Comparison of ENCODE assay signal across 17 cellular contexts in the genomic region with DNA sequence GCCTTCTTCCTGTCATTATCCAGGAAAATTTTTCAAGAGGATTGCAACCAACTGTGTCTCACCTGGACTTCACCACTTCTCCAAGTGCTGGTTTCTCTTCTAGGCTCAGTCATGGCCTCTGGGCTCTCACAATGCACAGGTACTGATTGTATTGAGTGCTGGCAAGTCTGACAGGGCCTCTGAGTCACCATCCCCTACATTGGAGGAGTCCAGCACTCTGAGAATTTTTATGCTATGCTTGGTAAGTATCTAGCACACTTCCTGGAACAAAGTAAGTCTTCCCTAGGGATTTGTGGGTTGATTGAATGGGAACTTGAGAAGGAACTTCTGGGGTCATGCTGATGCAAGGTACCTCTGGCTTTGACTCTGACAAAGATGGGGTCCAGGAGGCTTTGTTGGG.
"Had no signal": no experiment of that assay in that cellular context is flagged by ENCODE, and none has a peak within 500 bp of the region (broad histone marks: within the 10 kb centered on the region; RNA-seq: fewer than 3 reads in every experiment).

No MANE protein-coding gene starts in this region.

- H3K4me1 ChIP-seq: transverse colon had no signal

- DNase-seq: activated CD4-positive, alpha-beta T cell treated with anti-CD3 and anti-CD28 coated beads, Interleukin-2, amount 10 ng/mL, durations not matched to agents 24 days and 14 days; activated CD4-positive, CD25-positive, alpha-beta regulatory T cell; activated CD8-positive, alpha-beta memory T cell treated with anti-CD3 and anti-CD28 coated beads, Interleukin-2, amount 50 U/mL, for 4 hours; activated CD8-positive, alpha-beta T cell treated with anti-CD3 and anti-CD28 coated beads, Interleukin-2, amount 10 ng/mL, durations not matched to agents 7 days and 5 days; activated gamma-delta T cell treated with Interleukin-2 at 50 U/mL for 16 hours; activated naive CD8-positive, alpha-beta T cell treated with anti-CD3 and anti-CD28 coated beads, Interleukin-2, amount 10 ng/mL, durations not matched to agents 7 days and 5 days; brain microvascular endothelial cell; effector memory CD4-positive, alpha-beta T cell; hypothalamus; nucleus accumbens; right cardiac atrium; stimulated activated CD4-positive, alpha-beta T cell treated with anti-CD3 and anti-CD28 coated beads, Interleukin-15, amount 100 ng/mL, for 24 hours; stimulated activated CD4-positive, alpha-beta T cell treated with anti-CD3 and anti-CD28 coated beads, Interleukin-4, amount 100 ng/mL, for 24 hours; stimulated activated CD8-positive, alpha-beta memory T cell treated with anti-CD3 and anti-CD28 coated beads, Interleukin-4, amount 100 ng/mL, for 48 hours; stimulated activated naive CD8-positive, alpha-beta T cell treated with anti-CD3 and anti-CD28 coated beads, Interleukin-15, Interleukin-2, amounts not matched to agents 100 U/mL and 50 U/mL, for 24 hours; transverse colon had no signal

- ATAC-seq: activated CD8-positive, alpha-beta T cell treated with anti-CD3 and anti-CD28 coated beads, Interleukin-2, amount 10 ng/mL, durations not matched to agents 7 days and 5 days; right cardiac atrium; stimulated activated naive CD8-positive, alpha-beta T cell treated with anti-CD3 and anti-CD28 coated beads, Interleukin-15, Interleukin-2, amounts not matched to agents 100 U/mL and 50 U/mL, for 24 hours had no signal

- H3K27me3 ChIP-seq: brain microvascular endothelial cell, transverse colon had no signal

- H3K27ac ChIP-seq: brain microvascular endothelial cell, skin epidermis, transverse colon had no signal
